1 cellular context compared by ENCODE assay signal in the genomic region with DNA sequence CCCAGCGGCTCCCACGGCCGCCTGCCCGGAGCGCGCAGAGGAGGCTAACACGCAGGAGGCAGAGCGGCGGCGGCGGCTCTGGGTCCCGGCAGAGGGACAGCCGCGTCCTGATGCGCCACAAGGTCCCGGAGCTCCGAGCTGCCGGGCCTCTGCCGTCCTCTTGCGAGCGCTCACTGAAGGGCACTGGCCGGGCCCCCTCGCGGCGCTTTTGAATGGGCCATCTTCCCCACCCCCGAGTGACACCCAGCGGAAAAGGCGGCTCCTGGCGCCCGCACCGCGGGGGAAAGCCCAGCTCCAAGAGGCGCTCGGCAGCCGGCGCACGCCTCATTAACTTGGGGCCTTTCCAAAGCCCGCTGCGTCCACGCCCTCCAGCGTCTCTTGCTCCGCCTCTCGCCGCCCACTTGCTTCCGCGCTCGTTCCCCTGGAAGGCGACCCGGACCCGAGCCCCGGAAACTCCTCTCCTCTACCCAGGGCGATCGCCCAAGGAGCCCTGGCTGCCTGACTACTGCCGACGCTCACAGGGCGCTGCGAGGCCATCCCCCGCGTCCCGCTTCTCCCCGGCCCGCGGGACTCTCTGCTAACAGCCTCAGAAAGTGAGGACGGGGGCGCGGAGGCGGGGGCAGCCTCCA.
A peak's percentile ranks its signal among the peaks of the same experiment; 100 is the strongest.
TF ChIP-seq lines count a peak whose summit lies in the region.

A gene (minus strand): TSS at position 363 of the 629 bp plus-strand sequence.

TF ChIP-seq in HepG2, 621 proteins besides CTCF, POLR2A, EP300 and RAD21 (continued from another document and continues in another):
- TF ChIP-seq, protein P1, sequence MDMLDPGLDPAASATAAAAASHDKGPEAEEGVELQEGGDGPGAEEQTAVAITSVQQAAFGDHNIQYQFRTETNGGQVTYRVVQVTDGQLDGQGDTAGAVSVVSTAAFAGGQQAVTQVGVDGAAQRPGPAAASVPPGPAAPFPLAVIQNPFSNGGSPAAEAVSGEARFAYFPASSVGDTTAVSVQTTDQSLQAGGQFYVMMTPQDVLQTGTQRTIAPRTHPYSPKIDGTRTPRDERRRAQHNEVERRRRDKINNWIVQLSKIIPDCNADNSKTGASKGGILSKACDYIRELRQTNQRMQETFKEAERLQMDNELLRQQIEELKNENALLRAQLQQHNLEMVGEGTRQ (IDR thresholded peaks at IDR 0.05; ENCODE audit: low read depth, low read length), result no peak
- TF ChIP-seq, protein P1 (CRISPR knock-in tag; IDR thresholded peaks at IDR 0.05; ENCODE audit: borderline replicate concordance), result peak; percentile 1; the same call in 1 of the 2 replicates
- TF ChIP-seq, protein P2, sequence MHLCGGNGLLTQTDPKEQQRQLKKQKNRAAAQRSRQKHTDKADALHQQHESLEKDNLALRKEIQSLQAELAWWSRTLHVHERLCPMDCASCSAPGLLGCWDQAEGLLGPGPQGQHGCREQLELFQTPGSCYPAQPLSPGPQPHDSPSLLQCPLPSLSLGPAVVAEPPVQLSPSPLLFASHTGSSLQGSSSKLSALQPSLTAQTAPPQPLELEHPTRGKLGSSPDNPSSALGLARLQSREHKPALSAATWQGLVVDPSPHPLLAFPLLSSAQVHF (CRISPR knock-in tag; IDR thresholded peaks at IDR 0.05), result peak; percentile 70; the same call in 1 of the 2 replicates
- TF ChIP-seq, protein P3, sequence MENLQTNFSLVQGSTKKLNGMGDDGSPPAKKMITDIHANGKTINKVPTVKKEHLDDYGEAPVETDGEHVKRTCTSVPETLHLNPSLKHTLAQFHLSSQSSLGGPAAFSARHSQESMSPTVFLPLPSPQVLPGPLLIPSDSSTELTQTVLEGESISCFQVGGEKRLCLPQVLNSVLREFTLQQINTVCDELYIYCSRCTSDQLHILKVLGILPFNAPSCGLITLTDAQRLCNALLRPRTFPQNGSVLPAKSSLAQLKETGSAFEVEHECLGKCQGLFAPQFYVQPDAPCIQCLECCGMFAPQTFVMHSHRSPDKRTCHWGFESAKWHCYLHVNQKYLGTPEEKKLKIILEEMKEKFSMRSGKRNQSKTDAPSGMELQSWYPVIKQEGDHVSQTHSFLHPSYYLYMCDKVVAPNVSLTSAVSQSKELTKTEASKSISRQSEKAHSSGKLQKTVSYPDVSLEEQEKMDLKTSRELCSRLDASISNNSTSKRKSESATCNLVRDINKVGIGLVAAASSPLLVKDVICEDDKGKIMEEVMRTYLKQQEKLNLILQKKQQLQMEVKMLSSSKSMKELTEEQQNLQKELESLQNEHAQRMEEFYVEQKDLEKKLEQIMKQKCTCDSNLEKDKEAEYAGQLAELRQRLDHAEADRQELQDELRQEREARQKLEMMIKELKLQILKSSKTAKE (CRISPR knock-in tag; IDR thresholded peaks at IDR 0.05; ENCODE audit: borderline replicate concordance), result peak; percentile 78; the same call in 1 of the 2 replicates
- TF ChIP-seq ZNF724P (CRISPR knock-in tag; IDR thresholded peaks at IDR 0.05; ENCODE audit: borderline replicate concordance) (no peak; the same call in 1 of the 2 replicates), EZH2 (conservative IDR thresholded peaks at IDR 0.05; ENCODE audit: low read depth, low read length) (no peak), HOXD1 (CRISPR knock-in tag; IDR thresholded peaks at IDR 0.05) (peak; percentile 95), ZNF615 (CRISPR knock-in tag; IDR thresholded peaks at IDR 0.05; ENCODE audit: borderline replicate concordance) (peak; percentile 70; the same call in 1 of the 2 replicates), CBX5 (CRISPR knock-in tag; IDR thresholded peaks at IDR 0.05; ENCODE audit: borderline replicate concordance) (no peak), ZBTB42 (CRISPR knock-in tag; IDR thresholded peaks at IDR 0.05) (peak; percentile 63; the same call in 1 of the 2 replicates), KAT2B (IDR thresholded peaks at IDR 0.05; ENCODE audit: borderline replicate concordance, low read depth, low read length) (no peak), POLR2AphosphoS5 (IDR thresholded peaks at IDR 0.05; ENCODE audit: low read depth, low read length) (peak; percentile 91), TCF7L2 (IDR thresholded peaks at IDR 0.05; ENCODE audit: low read depth, low read length) (no peak), CCDC6 (CRISPR knock-in tag; IDR thresholded peaks at IDR 0.05) (peak; percentile 97; the same call in 1 of the 2 replicates), GPN1 (CRISPR knock-in tag; IDR thresholded peaks at IDR 0.05; ENCODE audit: borderline replicate concordance) (no peak), SMARCC2 (IDR thresholded peaks at IDR 0.05) (no peak), ZNF331 (CRISPR knock-in tag; IDR thresholded peaks at IDR 0.05) (peak; percentile 50), U2AF2 (IDR thresholded peaks at IDR 0.05; ENCODE audit: low read depth, low read length) (no peak), SALL2 (CRISPR knock-in tag; IDR thresholded peaks at IDR 0.05) (peak; percentile 98), NFIB (CRISPR knock-in tag; IDR thresholded peaks at IDR 0.05; ENCODE audit: borderline replicate concordance) (no peak), TSC22D2 (CRISPR knock-in tag; IDR thresholded peaks at IDR 0.05; ENCODE audit: borderline replicate concordance) (peak; percentile 84; the same call in 1 of the 2 replicates), SOX5 (CRISPR knock-in tag; IDR thresholded peaks at IDR 0.05; ENCODE audit: borderline replicate concordance) (peak; percentile 74; the same call in 1 of the 2 replicates), HNF4A (CRISPR knock-in tag; IDR thresholded peaks at IDR 0.05) (peak; percentile 53; the same call in 1 of the 2 replicates), ZNF780A (CRISPR knock-in tag; IDR thresholded peaks at IDR 0.05) (peak; percentile 85), ZNF547 (CRISPR knock-in tag; IDR thresholded peaks at IDR 0.05) (peak; percentile 67), TOPORS (CRISPR knock-in tag; IDR thresholded peaks at IDR 0.05) (peak; percentile 94), FOXK2 (IDR thresholded peaks at IDR 0.05) (no peak), ZNF30 (CRISPR knock-in tag; IDR thresholded peaks at IDR 0.05) (peak; percentile 89; the same call in 1 of the 2 replicates), REL (CRISPR knock-in tag; conservative IDR thresholded peaks at IDR 0.05) (peak; percentile 96), ZNF17 (CRISPR knock-in tag; IDR thresholded peaks at IDR 0.05) (no peak)
- TF ChIP-seq, protein P4, sequence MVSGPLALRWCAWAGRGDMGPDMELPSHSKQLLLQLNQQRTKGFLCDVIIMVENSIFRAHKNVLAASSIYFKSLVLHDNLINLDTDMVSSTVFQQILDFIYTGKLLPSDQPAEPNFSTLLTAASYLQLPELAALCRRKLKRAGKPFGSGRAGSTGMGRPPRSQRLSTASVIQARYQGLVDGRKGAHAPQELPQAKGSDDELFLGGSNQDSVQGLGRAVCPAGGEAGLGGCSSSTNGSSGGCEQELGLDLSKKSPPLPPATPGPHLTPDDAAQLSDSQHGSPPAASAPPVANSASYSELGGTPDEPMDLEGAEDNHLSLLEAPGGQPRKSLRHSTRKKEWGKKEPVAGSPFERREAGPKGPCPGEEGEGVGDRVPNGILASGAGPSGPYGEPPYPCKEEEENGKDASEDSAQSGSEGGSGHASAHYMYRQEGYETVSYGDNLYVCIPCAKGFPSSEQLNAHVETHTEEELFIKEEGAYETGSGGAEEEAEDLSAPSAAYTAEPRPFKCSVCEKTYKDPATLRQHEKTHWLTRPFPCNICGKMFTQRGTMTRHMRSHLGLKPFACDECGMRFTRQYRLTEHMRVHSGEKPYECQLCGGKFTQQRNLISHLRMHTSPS (CRISPR knock-in tag; IDR thresholded peaks at IDR 0.05; ENCODE audit: low read depth), result peak; percentile 77
- TF ChIP-seq, protein P5, sequence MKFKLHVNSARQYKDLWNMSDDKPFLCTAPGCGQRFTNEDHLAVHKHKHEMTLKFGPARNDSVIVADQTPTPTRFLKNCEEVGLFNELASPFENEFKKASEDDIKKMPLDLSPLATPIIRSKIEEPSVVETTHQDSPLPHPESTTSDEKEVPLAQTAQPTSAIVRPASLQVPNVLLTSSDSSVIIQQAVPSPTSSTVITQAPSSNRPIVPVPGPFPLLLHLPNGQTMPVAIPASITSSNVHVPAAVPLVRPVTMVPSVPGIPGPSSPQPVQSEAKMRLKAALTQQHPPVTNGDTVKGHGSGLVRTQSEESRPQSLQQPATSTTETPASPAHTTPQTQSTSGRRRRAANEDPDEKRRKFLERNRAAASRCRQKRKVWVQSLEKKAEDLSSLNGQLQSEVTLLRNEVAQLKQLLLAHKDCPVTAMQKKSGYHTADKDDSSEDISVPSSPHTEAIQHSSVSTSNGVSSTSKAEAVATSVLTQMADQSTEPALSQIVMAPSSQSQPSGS (CRISPR knock-in tag; IDR thresholded peaks at IDR 0.05), result peak; percentile 85
- TF ChIP-seq, protein P6, sequence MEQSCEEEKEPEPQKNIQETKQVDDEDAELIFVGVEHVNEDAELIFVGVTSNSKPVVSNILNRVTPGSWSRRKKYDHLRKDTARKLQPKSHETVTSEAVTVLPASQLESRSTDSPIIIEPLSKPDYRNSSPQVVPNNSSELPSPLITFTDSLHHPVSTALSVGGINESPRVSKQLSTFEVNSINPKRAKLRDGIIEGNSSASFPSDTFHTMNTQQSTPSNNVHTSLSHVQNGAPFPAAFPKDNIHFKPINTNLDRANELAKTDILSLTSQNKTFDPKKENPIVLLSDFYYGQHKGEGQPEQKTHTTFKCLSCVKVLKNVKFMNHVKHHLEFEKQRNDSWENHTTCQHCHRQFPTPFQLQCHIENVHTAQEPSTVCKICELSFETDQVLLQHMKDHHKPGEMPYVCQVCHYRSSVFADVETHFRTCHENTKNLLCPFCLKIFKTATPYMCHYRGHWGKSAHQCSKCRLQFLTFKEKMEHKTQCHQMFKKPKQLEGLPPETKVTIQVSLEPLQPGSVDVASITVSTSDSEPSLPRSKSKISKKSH (CRISPR knock-in tag; IDR thresholded peaks at IDR 0.05; ENCODE audit: borderline replicate concordance), result no peak
- TF ChIP-seq, protein P7, sequence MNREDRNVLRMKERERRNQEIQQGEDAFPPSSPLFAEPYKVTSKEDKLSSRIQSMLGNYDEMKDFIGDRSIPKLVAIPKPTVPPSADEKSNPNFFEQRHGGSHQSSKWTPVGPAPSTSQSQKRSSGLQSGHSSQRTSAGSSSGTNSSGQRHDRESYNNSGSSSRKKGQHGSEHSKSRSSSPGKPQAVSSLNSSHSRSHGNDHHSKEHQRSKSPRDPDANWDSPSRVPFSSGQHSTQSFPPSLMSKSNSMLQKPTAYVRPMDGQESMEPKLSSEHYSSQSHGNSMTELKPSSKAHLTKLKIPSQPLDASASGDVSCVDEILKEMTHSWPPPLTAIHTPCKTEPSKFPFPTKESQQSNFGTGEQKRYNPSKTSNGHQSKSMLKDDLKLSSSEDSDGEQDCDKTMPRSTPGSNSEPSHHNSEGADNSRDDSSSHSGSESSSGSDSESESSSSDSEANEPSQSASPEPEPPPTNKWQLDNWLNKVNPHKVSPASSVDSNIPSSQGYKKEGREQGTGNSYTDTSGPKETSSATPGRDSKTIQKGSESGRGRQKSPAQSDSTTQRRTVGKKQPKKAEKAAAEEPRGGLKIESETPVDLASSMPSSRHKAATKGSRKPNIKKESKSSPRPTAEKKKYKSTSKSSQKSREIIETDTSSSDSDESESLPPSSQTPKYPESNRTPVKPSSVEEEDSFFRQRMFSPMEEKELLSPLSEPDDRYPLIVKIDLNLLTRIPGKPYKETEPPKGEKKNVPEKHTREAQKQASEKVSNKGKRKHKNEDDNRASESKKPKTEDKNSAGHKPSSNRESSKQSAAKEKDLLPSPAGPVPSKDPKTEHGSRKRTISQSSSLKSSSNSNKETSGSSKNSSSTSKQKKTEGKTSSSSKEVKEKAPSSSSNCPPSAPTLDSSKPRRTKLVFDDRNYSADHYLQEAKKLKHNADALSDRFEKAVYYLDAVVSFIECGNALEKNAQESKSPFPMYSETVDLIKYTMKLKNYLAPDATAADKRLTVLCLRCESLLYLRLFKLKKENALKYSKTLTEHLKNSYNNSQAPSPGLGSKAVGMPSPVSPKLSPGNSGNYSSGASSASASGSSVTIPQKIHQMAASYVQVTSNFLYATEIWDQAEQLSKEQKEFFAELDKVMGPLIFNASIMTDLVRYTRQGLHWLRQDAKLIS (CRISPR knock-in tag; IDR thresholded peaks at IDR 0.05), result peak; percentile 98
- TF ChIP-seq, protein P8, sequence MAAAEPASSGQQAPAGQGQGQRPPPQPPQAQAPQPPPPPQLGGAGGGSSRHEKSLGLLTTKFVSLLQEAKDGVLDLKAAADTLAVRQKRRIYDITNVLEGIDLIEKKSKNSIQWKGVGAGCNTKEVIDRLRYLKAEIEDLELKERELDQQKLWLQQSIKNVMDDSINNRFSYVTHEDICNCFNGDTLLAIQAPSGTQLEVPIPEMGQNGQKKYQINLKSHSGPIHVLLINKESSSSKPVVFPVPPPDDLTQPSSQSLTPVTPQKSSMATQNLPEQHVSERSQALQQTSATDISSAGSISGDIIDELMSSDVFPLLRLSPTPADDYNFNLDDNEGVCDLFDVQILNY (CRISPR knock-in tag; conservative IDR thresholded peaks at IDR 0.05), result no peak
- TF ChIP-seq, protein P9, sequence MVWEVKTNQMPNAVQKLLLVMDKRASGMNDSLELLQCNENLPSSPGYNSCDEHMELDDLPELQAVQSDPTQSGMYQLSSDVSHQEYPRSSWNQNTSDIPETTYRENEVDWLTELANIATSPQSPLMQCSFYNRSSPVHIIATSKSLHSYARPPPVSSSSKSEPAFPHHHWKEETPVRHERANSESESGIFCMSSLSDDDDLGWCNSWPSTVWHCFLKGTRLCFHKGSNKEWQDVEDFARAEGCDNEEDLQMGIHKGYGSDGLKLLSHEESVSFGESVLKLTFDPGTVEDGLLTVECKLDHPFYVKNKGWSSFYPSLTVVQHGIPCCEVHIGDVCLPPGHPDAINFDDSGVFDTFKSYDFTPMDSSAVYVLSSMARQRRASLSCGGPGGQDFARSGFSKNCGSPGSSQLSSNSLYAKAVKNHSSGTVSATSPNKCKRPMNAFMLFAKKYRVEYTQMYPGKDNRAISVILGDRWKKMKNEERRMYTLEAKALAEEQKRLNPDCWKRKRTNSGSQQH (CRISPR knock-in tag; IDR thresholded peaks at IDR 0.05; ENCODE audit: low read depth), result 0 out of 2 replicates have a peak, but pooled peaks have one; percentile 24
- TF ChIP-seq, protein P10, sequence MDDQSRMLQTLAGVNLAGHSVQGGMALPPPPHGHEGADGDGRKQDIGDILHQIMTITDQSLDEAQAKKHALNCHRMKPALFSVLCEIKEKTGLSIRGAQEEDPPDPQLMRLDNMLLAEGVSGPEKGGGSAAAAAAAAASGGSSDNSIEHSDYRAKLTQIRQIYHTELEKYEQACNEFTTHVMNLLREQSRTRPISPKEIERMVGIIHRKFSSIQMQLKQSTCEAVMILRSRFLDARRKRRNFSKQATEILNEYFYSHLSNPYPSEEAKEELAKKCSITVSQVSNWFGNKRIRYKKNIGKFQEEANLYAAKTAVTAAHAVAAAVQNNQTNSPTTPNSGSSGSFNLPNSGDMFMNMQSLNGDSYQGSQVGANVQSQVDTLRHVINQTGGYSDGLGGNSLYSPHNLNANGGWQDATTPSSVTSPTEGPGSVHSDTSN (CRISPR knock-in tag; IDR thresholded peaks at IDR 0.05; ENCODE audit: borderline replicate concordance), result peak; percentile 76; the same call in 1 of the 2 replicates
- TF ChIP-seq, protein P11, sequence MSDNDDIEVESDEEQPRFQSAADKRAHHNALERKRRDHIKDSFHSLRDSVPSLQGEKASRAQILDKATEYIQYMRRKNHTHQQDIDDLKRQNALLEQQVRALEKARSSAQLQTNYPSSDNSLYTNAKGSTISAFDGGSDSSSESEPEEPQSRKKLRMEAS (IDR thresholded peaks at IDR 0.05), result peak; percentile 39
